1 cellular context compared by ENCODE assay signal in the genomic region with DNA sequence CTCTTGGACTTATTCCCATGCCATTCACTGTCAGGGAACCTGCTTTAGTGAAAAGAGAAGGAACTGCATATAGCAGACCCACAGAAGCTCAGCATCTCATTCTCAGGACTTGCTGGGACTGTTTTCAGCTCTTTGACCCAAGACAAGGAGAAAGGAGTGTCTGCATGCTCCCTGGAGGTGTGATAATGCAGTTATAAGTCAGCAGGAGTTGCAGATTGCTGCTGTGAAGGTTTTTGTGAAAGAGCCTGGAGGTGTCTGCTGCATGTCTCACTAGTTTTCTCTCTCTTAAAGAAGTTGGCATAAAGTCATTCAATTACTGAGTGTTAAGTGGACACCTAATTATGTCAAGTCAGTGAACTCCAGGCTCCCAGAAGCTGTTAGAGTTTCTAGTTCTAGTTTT.
TF ChIP-seq lines count a peak whose summit lies in the region.

No MANE protein-coding gene starts in this region.

TF ChIP-seq in H1, 55 proteins besides CTCF, POLR2A, EP300 and RAD21:
- TF ChIP-seq SAP30 (IDR thresholded peaks at IDR 0.05; ENCODE audit: insufficient read depth, insufficient replicate concordance, low read length) (no peak), BCL11A (IDR thresholded peaks at IDR 0.05; ENCODE audit: low read depth in 2 of 2, low read length in 2 of 2) (no peak), GTF2F1 (IDR thresholded peaks at IDR 0.05; ENCODE audit: borderline replicate concordance, low read depth, low read length) (no peak), FOSL1 (IDR thresholded peaks at IDR 0.05; ENCODE audit: insufficient read depth, low read depth, low read length) (no peak), CBX8 (IDR thresholded peaks at IDR 0.05; ENCODE audit: borderline replicate concordance, low read depth, low read length) (no peak), HDAC2 (IDR thresholded peaks at IDR 0.05; ENCODE audit: borderline replicate concordance in 1 of 2, low read depth in 2 of 2, low read length in 2 of 2) (no peak), NRF1 (IDR thresholded peaks at IDR 0.05; ENCODE audit: low read depth, low read length) (no peak), RFX5 (IDR thresholded peaks at IDR 0.05; ENCODE audit: borderline replicate concordance, low read depth, low read length) (no peak), YY1 (IDR thresholded peaks at IDR 0.05; ENCODE audit: low read depth, low read length) (no peak), BACH1 (IDR thresholded peaks at IDR 0.05; ENCODE audit: low read length) (no peak), RBBP5 (IDR thresholded peaks at IDR 0.05; ENCODE audit: borderline replicate concordance, low read depth, low read length) (no peak), CREB1 (IDR thresholded peaks at IDR 0.05) (no peak), SP2 (IDR thresholded peaks at IDR 0.05; ENCODE audit: low read length) (no peak), SUZ12 (IDR thresholded peaks at IDR 0.05; ENCODE audit: low read length) (no peak), PHF8 (conservative IDR thresholded peaks at IDR 0.05; ENCODE audit: low read depth, low read length) (no peak), SP1 (IDR thresholded peaks at IDR 0.05; ENCODE audit: low read depth, low read length) (no peak), SRF (IDR thresholded peaks at IDR 0.05; ENCODE audit: low read depth, low read length) (no peak)
- TF ChIP-seq, protein P1, sequence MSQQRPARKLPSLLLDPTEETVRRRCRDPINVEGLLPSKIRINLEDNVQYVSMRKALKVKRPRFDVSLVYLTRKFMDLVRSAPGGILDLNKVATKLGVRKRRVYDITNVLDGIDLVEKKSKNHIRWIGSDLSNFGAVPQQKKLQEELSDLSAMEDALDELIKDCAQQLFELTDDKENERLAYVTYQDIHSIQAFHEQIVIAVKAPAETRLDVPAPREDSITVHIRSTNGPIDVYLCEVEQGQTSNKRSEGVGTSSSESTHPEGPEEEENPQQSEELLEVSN (IDR thresholded peaks at IDR 0.05): no peak
